In genomic region chr12:130498589-130499385, GRCh38 we compare ENCODE assay signal across 24 cellular contexts.
DNase-seq lines count a peak whose midpoint lies in the region; ATAC-seq and TF ChIP-seq lines count a peak whose summit lies in the region.
"Had no signal": no experiment of that assay in that cellular context is flagged by ENCODE, and none has a peak within 500 bp of the region (broad histone marks: within the 10 kb centered on the region; RNA-seq: fewer than 3 reads in every experiment).

No MANE protein-coding gene starts in this region.

- H3K36me3 ChIP-seq in SK-N-SH (replicated peaks in 1 of 2; ENCODE audit: control insufficient read depth in 1 of 2, insufficient read depth in 2 of 2, low read length in 1 of 2), result no peaks in the 10 kb centered on the region
- H3K36me3 ChIP-seq in spleen, result no peaks in the 10 kb centered on the region
- H3K36me3 ChIP-seq: BLaER1 had no signal

- 43% methylated on average over 7 of the region's 7 CpGs for WGBS in SK-N-SH (ENCODE audit: low lambda C conversion rate)
- WGBS in spleen, 5 donors, result 72 to 83% (median 80%) methylated on average over 7 of the region's 7 CpGs

- H3K79me2 ChIP-seq in SK-N-SH (ENCODE audit: insufficient read depth), result no peaks in the 10 kb centered on the region

- no peak overlapping the region for H2AFZ ChIP-seq in SK-N-SH (ENCODE audit: low read depth)
- H2AFZ ChIP-seq: PC-9 had no signal

- intact Hi-C loops in sciatic nerve (cut with DNase I), result no loop called here
- intact Hi-C loops in spleen (cut with DNase I; ENCODE audit: low total_unique reads), result no loop called here

- no peak for ATAC-seq in sciatic nerve
- ATAC-seq in HG02884 (IDR thresholded peaks at IDR 0.05; ENCODE audit: unreplicated experiment), result no peak

- H3K9me2 ChIP-seq in SK-N-SH, result no peaks in the 10 kb centered on the region

- DNase-seq in NCI-H510A treated with DMSO at 0.1 percent for 48 hours (lab: John Stamatoyannopoulos, UW) (peak; percentile 28), NCI-H510A (lab: John Stamatoyannopoulos, UW) (no peak), NCI-H2107 (lab: John Stamatoyannopoulos, UW) (peak; percentile 47), NCI-H345 treated with DMSO at 0.1 percent for 48 hours (lab: John Stamatoyannopoulos, UW; ENCODE audit: unreplicated experiment) (peak; percentile 10), SK-N-SH (no peak), sciatic nerve (ENCODE audit: low spot score) (no peak), spleen (no peak)
- DNase-seq: ACHN; CD4-positive, alpha-beta memory T cell; EL; GF-D8; MV-4-11; NCI-H1105 treated with DMSO at 0.1 percent for 48 hours; NCI-H1694; NCI-H2227 treated with DMSO at 0.1 percent for 48 hours; NCI-H69; PC-9; RPMI8226; SHP77; T-helper 2 cell had no signal

- peaks cover 0 to 7% of the 10 kb centered on the region in 2 experiments; a peak in 1 of 4 replicates for H3K4me1 ChIP-seq in SK-N-SH (ENCODE audit: control insufficient read depth in 1 of 2, insufficient read depth in 2 of 2, low read depth in 1 of 2, low read length in 1 of 2)
- no peaks in the 10 kb centered on the region for H3K4me1 ChIP-seq in spleen
- H3K4me1 ChIP-seq: BLaER1 had no signal

- no peaks in the 10 kb centered on the region for H3K9me3 ChIP-seq in SK-N-SH
- no peaks in the 10 kb centered on the region for H3K9me3 ChIP-seq in spleen
- H3K9me3 ChIP-seq: BLaER1 had no signal

- POLR2A ChIA-PET in SK-N-SH (lab: Yijun Ruan, JAX), result no interaction called here

- no peak for TF ChIP-seq POLR2A in spleen (IDR thresholded peaks at IDR 0.05)

- CTCF ChIA-PET in SK-N-SH (lab: Yijun Ruan, JAX), result interaction anchor here (1.2 kb wide), 1 partner anchor 73 kb away, joined by 3 read pairs; no protein-coding TSS in a partner anchor

- H4K20me1 ChIP-seq in SK-N-SH (ENCODE audit: insufficient read depth), result no peaks in the 10 kb centered on the region
- H4K20me1 ChIP-seq: BLaER1 had no signal

- TF ChIP-seq EP300 in SK-N-SH (IDR thresholded peaks at IDR 0.05; ENCODE audit: borderline replicate concordance in 1 of 2, low read depth in 1 of 2, low read length in 1 of 2), result no peak

- no peaks in the 10 kb centered on the region for H3K27me3 ChIP-seq in SK-N-SH (ENCODE audit: insufficient read depth)
- H3K27me3 ChIP-seq in spleen (replicated peaks in 1 of 7), result no peaks in the 10 kb centered on the region
- H3K27me3 ChIP-seq: BLaER1 had no signal

- H3K4me3 ChIP-seq in SK-N-SH (ENCODE audit: low read depth in 2 of 2, low read length in 1 of 2) (no peak overlapping the region), spleen (no peak overlapping the region)
- H3K4me3 ChIP-seq: BLaER1, PC-9, SK-N-MC had no signal

- H3K27ac ChIP-seq in SK-N-SH (ENCODE audit: low read depth in 2 of 2, low read length in 1 of 2) (no peak overlapping the region; a peak in 1 of 4 replicates), spleen (no peak overlapping the region)
- H3K27ac ChIP-seq: 22Rv1, BLaER1, PC-9, SK-N-MC had no signal

- no peak overlapping the region for H3K9ac ChIP-seq in SK-N-SH
- H3K9ac ChIP-seq: BLaER1 had no signal

- TF ChIP-seq RAD21 in SK-N-SH (IDR thresholded peaks at IDR 0.05; ENCODE audit: low read length), result no peak

- no peak overlapping the region for H3K4me2 ChIP-seq in SK-N-SH
- H3K4me2 ChIP-seq: BLaER1, PC-9 had no signal

- H3F3A ChIP-seq in SK-N-SH (replicated peaks; ENCODE audit: insufficient read depth), result no peaks in the 10 kb centered on the region

- TF ChIP-seq CTCF in SK-N-SH (IDR thresholded peaks at IDR 0.05) (no peak), spleen (IDR thresholded peaks at IDR 0.05 in 8 of 11, conservative IDR thresholded peaks at IDR 0.05 in 3 of 11) (no peak)

TF ChIP-seq in SK-N-SH, 30 proteins besides CTCF, POLR2A, EP300 and RAD21:
- TF ChIP-seq MXI1 (IDR thresholded peaks at IDR 0.05; ENCODE audit: low read depth, low read length), result no peak
- no peak for TF ChIP-seq EZH2phosphoT487 (IDR thresholded peaks at IDR 0.05; ENCODE audit: borderline replicate concordance, low read depth)
- TF ChIP-seq TCF12 (IDR thresholded peaks at IDR 0.05), result no peak
- no peak for TF ChIP-seq RFX5 (IDR thresholded peaks at IDR 0.05; ENCODE audit: low read length)
- TF ChIP-seq NRF1 (IDR thresholded peaks at IDR 0.05; ENCODE audit: low read depth, low read length), result no peak

Comparison
In these comparisons a context has a peak if more than half of its experiments do, and no peak if none do; other contexts are left out.
1. DNase-seq: peak in NCI-H510A treated with DMSO at 0.1 percent for 48 hours (single experiment), NCI-H2107 (single experiment) and NCI-H345 treated with DMSO at 0.1 percent for 48 hours (single experiment); none in NCI-H510A (single experiment), SK-N-SH (single experiment), sciatic nerve (single experiment) and spleen (single experiment).